ENCODE assay signal across 8 cellular contexts in the genomic region with DNA sequence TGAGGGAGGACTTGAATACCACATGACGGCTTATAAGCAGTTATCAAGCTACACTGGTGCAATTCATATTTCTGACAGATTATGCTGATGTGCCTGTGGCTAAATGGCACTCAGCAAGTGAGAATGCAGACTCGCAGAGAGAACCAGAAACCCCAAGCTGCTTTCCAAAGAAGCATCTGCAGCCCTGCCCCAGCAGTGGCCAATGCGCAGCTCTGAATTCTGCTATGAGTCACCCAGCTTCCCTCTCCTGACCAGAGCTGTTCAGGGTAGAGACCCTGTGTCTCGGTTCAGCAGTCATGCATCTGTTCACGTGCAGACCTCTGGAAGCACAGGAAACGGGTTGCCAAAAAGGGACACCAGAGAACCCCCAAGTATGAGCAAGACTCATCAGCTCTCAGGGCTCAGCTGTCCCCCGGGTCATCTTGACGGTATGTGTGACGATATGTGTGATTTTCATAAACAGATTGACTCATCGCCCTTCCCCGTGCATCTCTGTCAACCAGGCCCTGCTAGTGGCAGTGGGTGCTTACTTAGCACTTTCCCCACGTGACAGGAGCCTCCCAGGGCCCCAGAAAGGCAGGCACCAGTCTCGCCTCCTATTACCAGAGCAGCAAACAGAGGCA.
DNase-seq lines count a peak whose midpoint lies in the region; ATAC-seq, FAIRE-seq and TF ChIP-seq lines count a peak whose summit lies in the region.

No MANE protein-coding gene starts in this region.

- RAD21 ChIA-PET in GM12878 (lab: Charles Lee; ENCODE audit: unreplicated experiment) = interaction anchor here (1.0 to 4.2 kb wide), 21 partner anchors 9 to 254 kb away, joined by 3 to 30 read pairs (median 5); no protein-coding TSS in a partner anchor

- no peak overlapping the region for H2AFZ ChIP-seq in GM12878 (ENCODE audit: control insufficient read depth, low read depth, low read length)

- peaks cover 78% of the 10 kb centered on the region for H3K36me3 Mint-ChIP-seq in CD4-positive, alpha-beta T cell (ENCODE audit: low read depth)

- H3K4me1 ChIP-seq in GM12878 (ENCODE audit: control insufficient read depth, insufficient read depth, low read length) = peaks cover 57% of the 10 kb centered on the region

- in situ Hi-C loops in GM12878 (cut with MboI) = no loop called here

- 1% methylated on average over 13 of the region's 13 CpGs for WGBS in GM12878 (ENCODE audit: insufficient coverage, insufficient replicate concordance, low lambda C conversion rate, missing lambda C conversion rate)

- TF ChIP-seq RAD21 in GM12878 (IDR thresholded peaks at IDR 0.05; ENCODE audit: insufficient read depth, low read depth, low read length) = peak; percentile 14; the same call in 1 of the 2 replicates

- SMC1A ChIA-PET in GM12878 (lab: Charles Lee; ENCODE audit: uncharacterized antibody, unreplicated experiment) = interaction anchor here (0.6 to 5.2 kb wide), 20 partner anchors 9 to 450 kb away, joined by 3 to 67 read pairs (median 6); a partner anchor contains a TSS

- H3K36me3 ChIP-seq in GM12878 (ENCODE audit: control insufficient read depth in 2 of 2, insufficient read depth in 2 of 2, low read length in 1 of 2) (peaks cover 3 to 7% of the 10 kb centered on the region in 2 experiments; a peak in 1 of 4 replicates), kidney epithelial cell (ENCODE audit: control insufficient read depth, insufficient read depth, low read length) (no peaks in the 10 kb centered on the region)

- DNase-seq in CD4-positive, alpha-beta T cell = peak; percentile 67 to 93 (median 78)
- DNase-seq in HS-27A (ENCODE audit: low read depth) (peak; percentile 86), T1000 (lab: John Stamatoyannopoulos, UW) (peak; percentile 59), GM12878 (ENCODE audit: low read depth, low spot score) (peak; percentile 99), kidney epithelial cell (ENCODE audit: low read depth) (peak; percentile 81), cerebellar cortex (ENCODE audit: low spot score) (no peak)
- peak; percentile 62 to 87 for DNase-seq in stimulated activated CD4-positive, alpha-beta T cell treated with anti-CD3 and anti-CD28 coated beads, Interleukin-4, amount 100 ng/mL, for 4 hours

- intact Hi-C loops in CD4-positive, alpha-beta T cell (cut with DNase I, micrococcal nuclease) = loop anchor here (1.0 to 5.0 kb wide), 5 partner anchors 10 to 76 kb away; a partner anchor contains a TSS
- intact Hi-C loops in GM12878 (cut with micrococcal nuclease; ENCODE audit: unreplicated experiment) = loop anchor here (1.0 to 2.0 kb wide), 3 partner anchors 12 to 74 kb away; no protein-coding TSS in a partner anchor

- CTCF ChIA-PET in CD4-positive, alpha-beta T cell (lab: Charles Lee) = interaction anchor here (0.9 to 4.3 kb wide), 11 partner anchors 9 to 279 kb away, joined by 3 to 17 read pairs (median 8); no protein-coding TSS in a partner anchor
- CTCF ChIA-PET in GM12878 (lab: Yijun Ruan, JAX) = interaction anchor here (1.3 to 2.5 kb wide), 9 partner anchors 10 to 166 kb away, joined by 3 to 12 read pairs (median 7); a partner anchor contains a TSS

- TF ChIP-seq POLR2A in GM12878 (IDR thresholded peaks at IDR 0.05; ENCODE audit: low read depth, low read length) = no peak

- peak overlapping the region; percentile 5; the same call in 1 of the 2 replicates for H3K4me3 ChIP-seq in GM12878
- no peak overlapping the region for H3K4me3 ChIP-seq in kidney epithelial cell (ENCODE audit: low read depth, low read length)

- H3K4me1 Mint-ChIP-seq in CD4-positive, alpha-beta T cell (ENCODE audit: low read depth) = no peaks in the 10 kb centered on the region

- no TSS peak for BruUV-seq in GM12878 (replicated peaks; lab: Mats Ljungman, UMichigan)

- no peak overlapping the region for H3K27ac Mint-ChIP-seq in CD4-positive, alpha-beta T cell

- no peaks in the 10 kb centered on the region for H3K27me3 ChIP-seq in CD4-positive, alpha-beta T cell (ENCODE audit: control insufficient read depth, insufficient read depth, low read length)
- no peaks in the 10 kb centered on the region for H3K27me3 ChIP-seq in GM12878 (replicated peaks in 1 of 2; ENCODE audit: control insufficient read depth in 2 of 2, insufficient read depth in 2 of 2, low read length in 1 of 2)
- no peaks in the 10 kb centered on the region for H3K27me3 ChIP-seq in kidney epithelial cell (ENCODE audit: control insufficient read depth, insufficient read depth, low read length)

- FAIRE-seq in GM12878 (lab: Jason Lieb, UNC) = peak; percentile 99

- TF ChIP-seq EP300 in GM12878 (IDR thresholded peaks at IDR 0.05; ENCODE audit: borderline replicate concordance in 1 of 2, control insufficient read depth in 1 of 2, low read depth in 2 of 2, low read length in 2 of 2) = peak; percentile 98

- H3K79me2 ChIP-seq in GM12878 (ENCODE audit: control insufficient read depth, insufficient read depth, low read length) = peaks cover 38% of the 10 kb centered on the region

- no peaks in the 10 kb centered on the region for H3K27me3 Mint-ChIP-seq in CD4-positive, alpha-beta T cell

- POLR2A ChIA-PET in CD4-positive, alpha-beta T cell (lab: Charles Lee) = interaction anchor here (1.0 to 5.2 kb wide), 12 partner anchors 9 to 76 kb away, joined by 4 to 40 read pairs (median 8); a partner anchor contains a TSS
- POLR2A ChIA-PET in GM12878 (lab: Charles Lee) = interaction anchor here (0.5 to 3.7 kb wide), 10 partner anchors 9 to 81 kb away, joined by 3 to 14 read pairs (median 4); a partner anchor contains a TSS

- peak overlapping the region; percentile 71 for H3K4me3 Mint-ChIP-seq in CD4-positive, alpha-beta T cell

- TF ChIP-seq CTCF in CD4-positive, alpha-beta T cell (IDR thresholded peaks at IDR 0.05) = no peak
- TF ChIP-seq CTCF in GM12878 (IDR thresholded peaks at IDR 0.05 in 2 of 3, conservative IDR thresholded peaks at IDR 0.05 in 1 of 3; ENCODE audit: control insufficient read depth in 2 of 3, extremely low read depth in 1 of 3, insufficient read depth in 1 of 3, low read depth in 3 of 3, low read length in 3 of 3) (no peak), kidney epithelial cell (IDR thresholded peaks at IDR 0.05; ENCODE audit: insufficient read depth, low read length, poor library complexity, severe bottlenecking) (no peak)

- H3K9ac ChIP-seq in GM12878 (ENCODE audit: control insufficient read depth, insufficient read depth, low read length) = no peak overlapping the region

- H3K9me3 Mint-ChIP-seq in CD4-positive, alpha-beta T cell = no peaks in the 10 kb centered on the region

- H4K20me1 ChIP-seq in GM12878 (ENCODE audit: control insufficient read depth, insufficient read depth) = peaks cover 3% of the 10 kb centered on the region; the same call in 1 of the 2 replicates

- H3K4me2 ChIP-seq in GM12878 (ENCODE audit: control insufficient read depth, insufficient read depth) = peak overlapping the region; percentile 84

- no peaks in the 10 kb centered on the region for H3K9me3 ChIP-seq in CD4-positive, alpha-beta T cell (ENCODE audit: control insufficient read depth, low read length)
- H3K9me3 ChIP-seq in GM12878 (replicated peaks; ENCODE audit: control insufficient read depth, insufficient read depth, low read length) = no peaks in the 10 kb centered on the region

- no peak overlapping the region for H3K27ac ChIP-seq in CD4-positive, alpha-beta T cell (ENCODE audit: low read depth, low read length)
- peak overlapping the region; percentile 48 for H3K27ac ChIP-seq in GM12878 (ENCODE audit: control insufficient read depth, insufficient read depth)

- ATAC-seq in CD4-positive, alpha-beta T cell (ENCODE audit: poor library complexity) = peak; percentile 85
- ATAC-seq in GM21360 (IDR thresholded peaks at IDR 0.05; ENCODE audit: unreplicated experiment) = peak; percentile 93
- peak; percentile 95 for ATAC-seq in GM12878

TF ChIP-seq in GM12878, 131 proteins besides CTCF, POLR2A, EP300 and RAD21 (continues in another document):
- peak; percentile 99 for TF ChIP-seq GATAD2B (conservative IDR thresholded peaks at IDR 0.05; ENCODE audit: low read depth)
- TF ChIP-seq BCL11A (IDR thresholded peaks at IDR 0.05; ENCODE audit: low read depth, low read length) = peak; percentile 94
- TF ChIP-seq ZNF622 (IDR thresholded peaks at IDR 0.05) = no peak
- peak; percentile 96 for TF ChIP-seq RAD51 (IDR thresholded peaks at IDR 0.05)
- TF ChIP-seq PAX5 (IDR thresholded peaks at IDR 0.05; ENCODE audit: borderline replicate concordance, low read depth, low read length) = peak; percentile 99
- peak; percentile 99 for TF ChIP-seq IKZF1 (conservative IDR thresholded peaks at IDR 0.05)
- peak; percentile 80 for TF ChIP-seq RELA (IDR thresholded peaks at IDR 0.05; ENCODE audit: borderline replicate concordance, partially characterized antibody)
- peak; percentile 80 for TF ChIP-seq SP1 (IDR thresholded peaks at IDR 0.05; ENCODE audit: low read depth, low read length)
- TF ChIP-seq, protein P1, sequence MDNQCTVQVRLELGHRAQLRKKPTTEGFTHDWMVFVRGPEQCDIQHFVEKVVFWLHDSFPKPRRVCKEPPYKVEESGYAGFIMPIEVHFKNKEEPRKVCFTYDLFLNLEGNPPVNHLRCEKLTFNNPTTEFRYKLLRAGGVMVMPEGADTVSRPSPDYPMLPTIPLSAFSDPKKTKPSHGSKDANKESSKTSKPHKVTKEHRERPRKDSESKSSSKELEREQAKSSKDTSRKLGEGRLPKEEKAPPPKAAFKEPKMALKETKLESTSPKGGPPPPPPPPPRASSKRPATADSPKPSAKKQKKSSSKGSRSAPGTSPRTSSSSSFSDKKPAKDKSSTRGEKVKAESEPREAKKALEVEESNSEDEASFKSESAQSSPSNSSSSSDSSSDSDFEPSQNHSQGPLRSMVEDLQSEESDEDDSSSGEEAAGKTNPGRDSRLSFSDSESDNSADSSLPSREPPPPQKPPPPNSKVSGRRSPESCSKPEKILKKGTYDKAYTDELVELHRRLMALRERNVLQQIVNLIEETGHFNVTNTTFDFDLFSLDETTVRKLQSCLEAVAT (IDR thresholded peaks at IDR 0.05) = peak; percentile 89; the same call in 1 of the 2 replicates
- peak; percentile 99 for TF ChIP-seq ZBED1 (IDR thresholded peaks at IDR 0.05; ENCODE audit: borderline replicate concordance)
- peak; percentile 96 for TF ChIP-seq TCF12 (IDR thresholded peaks at IDR 0.05; ENCODE audit: low read depth, low read length)
- TF ChIP-seq, protein P2, sequence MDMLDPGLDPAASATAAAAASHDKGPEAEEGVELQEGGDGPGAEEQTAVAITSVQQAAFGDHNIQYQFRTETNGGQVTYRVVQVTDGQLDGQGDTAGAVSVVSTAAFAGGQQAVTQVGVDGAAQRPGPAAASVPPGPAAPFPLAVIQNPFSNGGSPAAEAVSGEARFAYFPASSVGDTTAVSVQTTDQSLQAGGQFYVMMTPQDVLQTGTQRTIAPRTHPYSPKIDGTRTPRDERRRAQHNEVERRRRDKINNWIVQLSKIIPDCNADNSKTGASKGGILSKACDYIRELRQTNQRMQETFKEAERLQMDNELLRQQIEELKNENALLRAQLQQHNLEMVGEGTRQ (IDR thresholded peaks at IDR 0.05; ENCODE audit: borderline replicate concordance, low read depth, low read length) = peak; percentile 85
- TF ChIP-seq CBX5 (IDR thresholded peaks at IDR 0.05; ENCODE audit: low read depth) = peak; percentile 93; the same call in 1 of the 2 replicates
- no peak for TF ChIP-seq SIX5 (IDR thresholded peaks at IDR 0.05; ENCODE audit: low read depth, low read length, severe bottlenecking)
